ENCODE assay signal across 1 cellular context in the genomic region with DNA sequence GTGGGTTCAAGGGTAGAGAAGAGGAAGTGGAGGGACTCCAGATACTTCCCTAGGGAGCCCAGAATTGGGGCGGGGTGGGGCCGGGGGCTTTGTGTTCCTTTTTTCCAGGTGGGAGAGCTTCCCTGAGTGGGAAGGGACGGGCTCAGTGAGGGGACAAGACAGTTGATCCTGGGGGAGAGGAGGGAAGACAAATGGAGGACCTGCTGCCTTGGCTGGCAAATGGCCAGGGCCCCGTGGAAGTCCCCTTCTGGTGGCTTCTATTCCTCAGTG.
TF ChIP-seq lines count a peak whose summit lies in the region.

No MANE protein-coding gene starts in this region.

TF ChIP-seq in K562, 482 proteins besides CTCF, POLR2A, EP300 and RAD21:
- TF ChIP-seq ZNF224 (CRISPR knock-in tag; IDR thresholded peaks at IDR 0.05) (no peak), ARID3A (IDR thresholded peaks at IDR 0.05; ENCODE audit: borderline replicate concordance, low read depth, low read length) (no peak), RUNX1 (IDR thresholded peaks at IDR 0.05; ENCODE audit: low read depth) (no peak), POLR2B (IDR thresholded peaks at IDR 0.05; ENCODE audit: low read depth, partially characterized antibody) (no peak), CCNT2 (IDR thresholded peaks at IDR 0.05; ENCODE audit: borderline replicate concordance, extremely low read depth, insufficient read length, low read depth, low read length) (no peak), BRD4 (IDR thresholded peaks at IDR 0.05) (no peak), SPI1 (IDR thresholded peaks at IDR 0.05; ENCODE audit: borderline replicate concordance, low read depth, low read length) (0 out of 2 replicates have a peak, but pooled peaks have one; percentile 36), HIVEP1 (CRISPR knock-in tag; IDR thresholded peaks at IDR 0.05) (no peak), NFIC (IDR thresholded peaks at IDR 0.05) (peak; percentile 50; the same call in 1 of the 2 replicates)
- TF ChIP-seq, protein P1, sequence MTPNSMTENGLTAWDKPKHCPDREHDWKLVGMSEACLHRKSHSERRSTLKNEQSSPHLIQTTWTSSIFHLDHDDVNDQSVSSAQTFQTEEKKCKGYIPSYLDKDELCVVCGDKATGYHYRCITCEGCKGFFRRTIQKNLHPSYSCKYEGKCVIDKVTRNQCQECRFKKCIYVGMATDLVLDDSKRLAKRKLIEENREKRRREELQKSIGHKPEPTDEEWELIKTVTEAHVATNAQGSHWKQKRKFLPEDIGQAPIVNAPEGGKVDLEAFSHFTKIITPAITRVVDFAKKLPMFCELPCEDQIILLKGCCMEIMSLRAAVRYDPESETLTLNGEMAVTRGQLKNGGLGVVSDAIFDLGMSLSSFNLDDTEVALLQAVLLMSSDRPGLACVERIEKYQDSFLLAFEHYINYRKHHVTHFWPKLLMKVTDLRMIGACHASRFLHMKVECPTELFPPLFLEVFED (CRISPR knock-in tag; conservative IDR thresholded peaks at IDR 0.05) = no peak
- TF ChIP-seq, protein P2, sequence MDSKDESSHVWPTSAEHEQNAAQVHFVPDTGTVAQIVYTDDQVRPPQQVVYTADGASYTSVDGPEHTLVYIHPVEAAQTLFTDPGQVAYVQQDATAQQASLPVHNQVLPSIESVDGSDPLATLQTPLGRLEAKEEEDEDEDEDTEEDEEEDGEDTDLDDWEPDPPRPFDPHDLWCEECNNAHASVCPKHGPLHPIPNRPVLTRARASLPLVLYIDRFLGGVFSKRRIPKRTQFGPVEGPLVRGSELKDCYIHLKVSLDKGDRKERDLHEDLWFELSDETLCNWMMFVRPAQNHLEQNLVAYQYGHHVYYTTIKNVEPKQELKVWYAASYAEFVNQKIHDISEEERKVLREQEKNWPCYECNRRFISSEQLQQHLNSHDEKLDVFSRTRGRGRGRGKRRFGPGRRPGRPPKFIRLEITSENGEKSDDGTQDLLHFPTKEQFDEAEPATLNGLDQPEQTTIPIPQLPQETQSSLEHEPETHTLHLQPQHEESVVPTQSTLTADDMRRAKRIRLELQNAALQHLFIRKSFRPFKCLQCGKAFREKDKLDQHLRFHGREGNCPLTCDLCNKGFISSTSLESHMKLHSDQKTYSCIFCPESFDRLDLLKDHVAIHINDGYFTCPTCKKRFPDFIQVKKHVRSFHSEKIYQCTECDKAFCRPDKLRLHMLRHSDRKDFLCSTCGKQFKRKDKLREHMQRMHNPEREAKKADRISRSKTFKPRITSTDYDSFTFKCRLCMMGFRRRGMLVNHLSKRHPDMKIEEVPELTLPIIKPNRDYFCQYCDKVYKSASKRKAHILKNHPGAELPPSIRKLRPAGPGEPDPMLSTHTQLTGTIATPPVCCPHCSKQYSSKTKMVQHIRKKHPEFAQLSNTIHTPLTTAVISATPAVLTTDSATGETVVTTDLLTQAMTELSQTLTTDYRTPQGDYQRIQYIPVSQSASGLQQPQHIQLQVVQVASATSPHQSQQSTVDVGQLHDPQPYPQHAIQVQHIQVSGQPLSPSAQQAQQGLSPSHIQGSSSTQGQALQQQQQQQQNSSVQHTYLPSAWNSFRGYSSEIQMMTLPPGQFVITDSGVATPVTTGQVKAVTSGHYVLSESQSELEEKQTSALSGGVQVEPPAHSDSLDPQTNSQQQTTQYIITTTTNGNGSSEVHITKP (IDR thresholded peaks at IDR 0.05; ENCODE audit: partially characterized antibody) = no peak
